In the genomic region with DNA sequence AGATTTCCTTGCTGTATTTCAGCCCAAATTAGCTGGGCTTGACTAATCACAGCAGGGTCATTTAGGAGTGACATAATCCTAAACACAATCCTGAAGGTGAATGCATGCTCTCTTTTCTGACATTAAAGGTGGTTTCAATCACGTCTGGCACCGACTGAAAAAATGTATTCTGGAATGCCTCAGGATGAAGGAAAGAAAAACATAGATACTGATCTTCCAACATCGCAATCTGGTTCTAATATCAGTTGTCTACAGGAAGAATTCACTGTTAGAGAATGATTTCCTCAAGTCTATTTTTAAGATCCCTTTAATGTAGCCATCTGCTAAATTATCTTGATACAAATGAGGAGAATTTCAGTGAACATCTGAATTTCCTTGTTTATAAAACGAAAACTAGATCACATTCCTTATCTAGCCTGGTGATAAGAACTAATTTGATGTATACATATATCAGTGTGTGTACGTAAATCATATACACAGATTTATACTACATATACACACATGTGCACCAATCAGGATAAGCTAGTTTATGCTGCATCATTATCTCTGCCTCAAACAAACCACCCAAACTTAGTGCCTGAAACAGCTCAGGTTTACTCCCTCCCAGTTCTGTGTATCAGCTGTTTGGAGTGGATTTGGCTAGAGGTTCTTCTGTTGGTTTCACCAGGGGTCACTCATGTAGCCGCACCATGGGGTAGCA, we compare ENCODE assay signal across 18 cellular contexts. TPM values are rescaled to one million over a fixed set of nuclear protein-coding genes. Genes with fewer than 3 reads are reported as not detected.
DNase-seq lines count a peak whose midpoint lies in the region; ATAC-seq, FAIRE-seq and TF ChIP-seq lines count a peak whose summit lies in the region.
"Had no signal": no experiment of that assay in that cellular context is flagged by ENCODE, and none has a peak within 500 bp of the region (broad histone marks: within the 10 kb centered on the region; RNA-seq: fewer than 3 reads in every experiment).

No MANE protein-coding gene starts in this region.

- no peak overlapping the region for H2AK5ac ChIP-seq in mesenchymal stem cell (ENCODE audit: low read length, severe bottlenecking)

- DNase-seq in AG04450 (ENCODE audit: low read depth, low spot score) (peak; percentile 18), HFF-Myc (ENCODE audit: extremely low read depth, low read depth) (peak; percentile 63), astrocyte (ENCODE audit: low read depth) (peak; percentile 14), mesenchymal stem cell (peak; percentile 8), tibial nerve (ENCODE audit: low spot score in 2 of 2) (no peak), LoVo (ENCODE audit: low spot score) (no peak)
- no peak for DNase-seq in stimulated activated CD4-positive, alpha-beta T cell treated with anti-CD3 and anti-CD28 coated beads, Interleukin-2, amount 100 ng/mL, for 48 hours
- DNase-seq: Caco-2, NCI-H1436, NCI-H2227 treated with DMSO at 0.1 percent for 48 hours, NCI-H69 had no signal

- H4K8ac ChIP-seq in mesenchymal stem cell (ENCODE audit: low read length) = no peak overlapping the region

- H3K9ac ChIP-seq in astrocyte (ENCODE audit: low read length) (no peak overlapping the region), mesenchymal stem cell (ENCODE audit: low read length) (no peak overlapping the region)

- ATAC-seq in HG03378 (IDR thresholded peaks at IDR 0.05; ENCODE audit: unreplicated experiment) = no peak

- H2BK12ac ChIP-seq in mesenchymal stem cell (ENCODE audit: low read length in 2 of 2) = no peak overlapping the region

- CTCF ChIA-PET in AG04450 (lab: Charles Lee) = no interaction called here

- H4K20me1 ChIP-seq in astrocyte (ENCODE audit: insufficient read depth, low read length) = no peaks in the 10 kb centered on the region

- H3K36me3 Mint-ChIP-seq in astrocyte (ENCODE audit: low read depth, unreplicated experiment) = no peaks in the 10 kb centered on the region
- H3K36me3 Mint-ChIP-seq: CD14-positive monocyte had no signal

- H3K36me3 ChIP-seq in astrocyte (ENCODE audit: insufficient read depth, low read length) = no peaks in the 10 kb centered on the region
- no peaks in the 10 kb centered on the region for H3K36me3 ChIP-seq in mesenchymal stem cell (ENCODE audit: control insufficient read depth in 1 of 2, insufficient read depth in 2 of 2, low read depth in 1 of 2, low read length in 2 of 2)
- H3K36me3 ChIP-seq in tibial nerve = no peaks in the 10 kb centered on the region
- H3K36me3 ChIP-seq: SJSA1 had no signal

- H2BK15ac ChIP-seq in mesenchymal stem cell (ENCODE audit: low read depth, poor library complexity, severe bottlenecking) = no peak overlapping the region

- no peak overlapping the region for H3K4me3 Mint-ChIP-seq in astrocyte (ENCODE audit: unreplicated experiment)
- H3K4me3 Mint-ChIP-seq: CD14-positive monocyte had no signal

- peak; percentile 77 for FAIRE-seq in astrocyte (lab: Jason Lieb, UNC)
- FAIRE-seq: H1 had no signal

- peaks cover 2% of the 10 kb centered on the region for H3K27me3 Mint-ChIP-seq in astrocyte (ENCODE audit: low read depth, unreplicated experiment)

- no peaks in the 10 kb centered on the region for H3K9me3 ChIP-seq in AG04450 (ENCODE audit: control insufficient read depth, insufficient read depth, low read length)
- H3K9me3 ChIP-seq in astrocyte (ENCODE audit: insufficient read depth, low read depth, low read length) = no peaks in the 10 kb centered on the region
- H3K9me3 ChIP-seq in mesenchymal stem cell (ENCODE audit: control insufficient read depth, low read length) = peaks cover 6% of the 10 kb centered on the region
- peaks cover 0 to 6% (median 0%) of the 10 kb centered on the region in 4 donors for H3K9me3 ChIP-seq in tibial nerve
- H3K9me3 ChIP-seq: Caco-2 had no signal

- no peak overlapping the region for H3K27ac ChIP-seq in AG04450 (ENCODE audit: low read depth, low read length)
- H3K27ac ChIP-seq in astrocyte (ENCODE audit: low read depth, low read length) = no peak overlapping the region
- no peak overlapping the region for H3K27ac ChIP-seq in mesenchymal stem cell (ENCODE audit: low read length, poor library complexity, severe bottlenecking)
- H3K27ac ChIP-seq in tibial nerve = no peak overlapping the region
- H3K27ac ChIP-seq: 22Rv1, SJSA1 had no signal

- no peaks in the 10 kb centered on the region for H3K79me1 ChIP-seq in mesenchymal stem cell (replicated peaks; ENCODE audit: low read length, poor library complexity, severe bottlenecking)

- H3K14ac ChIP-seq in mesenchymal stem cell (ENCODE audit: low read length in 2 of 2) = no peak overlapping the region

- H3K27me3 ChIP-seq in AG04450 (ENCODE audit: control insufficient read depth, insufficient read depth, low read length) (no peaks in the 10 kb centered on the region), astrocyte (ENCODE audit: insufficient read depth, low read length) (no peaks in the 10 kb centered on the region), mesenchymal stem cell (ENCODE audit: control insufficient read depth in 1 of 2, insufficient read depth in 1 of 2, low read length in 2 of 2) (peaks cover 0 to 7% of the 10 kb centered on the region in 2 experiments), tibial nerve (no peaks in the 10 kb centered on the region)
- H3K27me3 ChIP-seq: SJSA1 had no signal

- WGBS in mesenchymal stem cell = 61% methylated on average over 3 of the region's 6 CpGs
- 62 to 67% methylated on average over 6 of the region's 6 CpGs for WGBS in tibial nerve, 2 donors

- H3K4me1 Mint-ChIP-seq in astrocyte (ENCODE audit: low read depth, unreplicated experiment) = peaks cover 10% of the 10 kb centered on the region
- H3K4me1 Mint-ChIP-seq: CD14-positive monocyte had no signal

- H3K18ac ChIP-seq in mesenchymal stem cell (ENCODE audit: low read depth in 1 of 2, low read length in 2 of 2) = no peak overlapping the region

- H2BK120ac ChIP-seq in mesenchymal stem cell (ENCODE audit: low read depth, low read length) = no peak overlapping the region

- H3K4me2 ChIP-seq in astrocyte (ENCODE audit: low read length) = peak overlapping the region; percentile 40
- H3K4me2 ChIP-seq in mesenchymal stem cell (ENCODE audit: low read length, poor library complexity, severe bottlenecking) = no peak overlapping the region

- H4K91ac ChIP-seq in mesenchymal stem cell (ENCODE audit: low read length) = peak overlapping the region; percentile 29

- no peak overlapping the region for H3K23ac ChIP-seq in mesenchymal stem cell (ENCODE audit: low read length in 2 of 2)

- no peak overlapping the region for H3K27ac Mint-ChIP-seq in astrocyte (ENCODE audit: unreplicated experiment)

- TF ChIP-seq CTCF in AG04450 (IDR thresholded peaks at IDR 0.05; ENCODE audit: low read depth, low read length) (no peak), HFF-Myc (IDR thresholded peaks at IDR 0.05; ENCODE audit: low read depth, low read length, missing control alignments) (no peak), astrocyte (IDR thresholded peaks at IDR 0.05; ENCODE audit: insufficient read depth, low read depth, low read length) (no peak), tibial nerve (IDR thresholded peaks at IDR 0.05) (no peak)

- H3K9me3 Mint-ChIP-seq in astrocyte (ENCODE audit: unreplicated experiment) = peaks cover 8% of the 10 kb centered on the region

- TF ChIP-seq EP300 in tibial nerve (IDR thresholded peaks at IDR 0.05) = no peak

- no peak overlapping the region for H3K4ac ChIP-seq in mesenchymal stem cell (ENCODE audit: low read depth in 1 of 2, low read length in 2 of 2)

- no peak overlapping the region for H3K4me3 ChIP-seq in AG04450 (ENCODE audit: low read depth, low read length)
- no peak overlapping the region for H3K4me3 ChIP-seq in HFF-Myc (replicated peaks; ENCODE audit: low read depth, low read length)
- H3K4me3 ChIP-seq in astrocyte (ENCODE audit: insufficient read depth, low read depth, low read length) = no peak overlapping the region
- H3K4me3 ChIP-seq in mesenchymal stem cell (ENCODE audit: insufficient read depth in 1 of 2, low read depth in 1 of 2, low read length in 2 of 2) = no peak overlapping the region
- H3K4me3 ChIP-seq in tibial nerve = no peak overlapping the region
- H3K4me3 ChIP-seq: SJSA1 had no signal

- H2BK5ac ChIP-seq in mesenchymal stem cell (ENCODE audit: low read depth, low read length, poor library complexity, severe bottlenecking) = no peak overlapping the region

- H2AFZ ChIP-seq in astrocyte (ENCODE audit: low read depth, low read length) = no peak overlapping the region
- no peak overlapping the region for H2AFZ ChIP-seq in mesenchymal stem cell (ENCODE audit: low read depth, low read length)

- POLR2A ChIA-PET in AG04450 (lab: Yijun Ruan, JAX) = no interaction called here

- no peak for TF ChIP-seq POLR2A in tibial nerve (IDR thresholded peaks at IDR 0.05)

- no peaks in the 10 kb centered on the region for H3K79me2 ChIP-seq in astrocyte (ENCODE audit: insufficient read depth, low read length)

- H3K4me1 ChIP-seq in astrocyte (ENCODE audit: insufficient read depth, low read length) = no peaks in the 10 kb centered on the region
- H3K4me1 ChIP-seq in mesenchymal stem cell (ENCODE audit: control insufficient read depth, insufficient read depth, low read depth, low read length) = no peaks in the 10 kb centered on the region
- H3K4me1 ChIP-seq in tibial nerve = no peaks in the 10 kb centered on the region
- H3K4me1 ChIP-seq: Caco-2 had no signal

RNA-seq across cellular contexts. Expression of a gene that starts 31.3 kb away (rescaled TPM):
- polyA plus RNA-seq in AG04450 (2011; rRNA removed) = 0.09 and 0.14 TPM in 2 replicates
- polyA minus RNA-seq in AG04450 (2011; rRNA and poly(A)+ RNA removed) = not detected in 2 replicates
- total RNA-seq in astrocyte (not detected in 2 replicates), tibial nerve (not detected)
- polyA plus RNA-seq in mesenchymal stem cell (2013, experiment 1 of 2) = 0.14 TPM
- 0.19 TPM for polyA plus RNA-seq in mesenchymal stem cell (2013, experiment 2 of 2)
- total RNA-seq: G401, H1, HT-29, SJSA1 had no signal
- polyA plus RNA-seq: CD14-positive monocyte, H1 had no signal

Comparison
In these comparisons a context has a peak if more than half of its experiments do, and no peak if none do; other contexts are left out.
1. DNase-seq: peak in AG04450 (single experiment), HFF-Myc (single experiment), astrocyte (single experiment) and mesenchymal stem cell (single experiment); none in tibial nerve (0 of 2), stimulated activated CD4-positive, alpha-beta T cell treated with anti-CD3 and anti-CD28 coated beads, Interleukin-2, amount 100 ng/mL, for 48 hours (0 of 2) and LoVo (single experiment).